1 cellular context compared by ENCODE assay signal in the genomic region with DNA sequence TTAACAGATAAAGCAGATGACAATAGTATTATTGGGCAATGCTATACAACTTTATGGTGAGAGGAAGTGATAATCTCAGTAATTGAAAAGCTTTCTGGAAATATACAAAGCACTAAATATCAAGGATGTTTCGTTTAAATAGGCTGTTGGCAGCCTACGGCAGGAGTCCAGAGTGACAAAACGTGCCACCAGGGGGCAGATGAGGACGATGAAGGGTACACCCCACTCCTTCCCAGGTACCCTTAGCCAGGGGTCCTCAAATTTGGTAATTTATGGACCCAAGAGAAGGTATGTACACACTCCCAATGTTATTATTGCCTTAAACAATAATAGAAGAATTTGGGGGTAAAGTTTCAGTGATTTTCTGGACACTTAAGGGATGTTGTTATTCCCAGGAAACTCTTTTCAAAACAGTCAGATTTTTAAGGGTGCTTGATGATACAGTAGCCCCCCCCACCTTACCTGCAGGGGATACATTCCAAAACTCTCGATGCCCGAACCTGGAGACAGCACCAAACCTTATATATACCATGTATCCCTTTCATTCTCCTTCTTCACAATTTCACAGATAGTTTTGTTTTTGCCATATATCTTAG.
TF ChIP-seq lines count a peak whose summit lies in the region.

No MANE protein-coding gene starts in this region.

TF ChIP-seq in HCT116, 20 proteins besides CTCF, POLR2A, EP300 and RAD21 (continued from another document):
- TF ChIP-seq, protein P1, sequence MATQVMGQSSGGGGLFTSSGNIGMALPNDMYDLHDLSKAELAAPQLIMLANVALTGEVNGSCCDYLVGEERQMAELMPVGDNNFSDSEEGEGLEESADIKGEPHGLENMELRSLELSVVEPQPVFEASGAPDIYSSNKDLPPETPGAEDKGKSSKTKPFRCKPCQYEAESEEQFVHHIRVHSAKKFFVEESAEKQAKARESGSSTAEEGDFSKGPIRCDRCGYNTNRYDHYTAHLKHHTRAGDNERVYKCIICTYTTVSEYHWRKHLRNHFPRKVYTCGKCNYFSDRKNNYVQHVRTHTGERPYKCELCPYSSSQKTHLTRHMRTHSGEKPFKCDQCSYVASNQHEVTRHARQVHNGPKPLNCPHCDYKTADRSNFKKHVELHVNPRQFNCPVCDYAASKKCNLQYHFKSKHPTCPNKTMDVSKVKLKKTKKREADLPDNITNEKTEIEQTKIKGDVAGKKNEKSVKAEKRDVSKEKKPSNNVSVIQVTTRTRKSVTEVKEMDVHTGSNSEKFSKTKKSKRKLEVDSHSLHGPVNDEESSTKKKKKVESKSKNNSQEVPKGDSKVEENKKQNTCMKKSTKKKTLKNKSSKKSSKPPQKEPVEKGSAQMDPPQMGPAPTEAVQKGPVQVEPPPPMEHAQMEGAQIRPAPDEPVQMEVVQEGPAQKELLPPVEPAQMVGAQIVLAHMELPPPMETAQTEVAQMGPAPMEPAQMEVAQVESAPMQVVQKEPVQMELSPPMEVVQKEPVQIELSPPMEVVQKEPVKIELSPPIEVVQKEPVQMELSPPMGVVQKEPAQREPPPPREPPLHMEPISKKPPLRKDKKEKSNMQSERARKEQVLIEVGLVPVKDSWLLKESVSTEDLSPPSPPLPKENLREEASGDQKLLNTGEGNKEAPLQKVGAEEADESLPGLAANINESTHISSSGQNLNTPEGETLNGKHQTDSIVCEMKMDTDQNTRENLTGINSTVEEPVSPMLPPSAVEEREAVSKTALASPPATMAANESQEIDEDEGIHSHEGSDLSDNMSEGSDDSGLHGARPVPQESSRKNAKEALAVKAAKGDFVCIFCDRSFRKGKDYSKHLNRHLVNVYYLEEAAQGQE (IDR thresholded peaks at IDR 0.05; ENCODE audit: low read depth): no peak
- TF ChIP-seq ZFX (IDR thresholded peaks at IDR 0.05): no peak
- TF ChIP-seq, protein P2, sequence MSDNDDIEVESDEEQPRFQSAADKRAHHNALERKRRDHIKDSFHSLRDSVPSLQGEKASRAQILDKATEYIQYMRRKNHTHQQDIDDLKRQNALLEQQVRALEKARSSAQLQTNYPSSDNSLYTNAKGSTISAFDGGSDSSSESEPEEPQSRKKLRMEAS (IDR thresholded peaks at IDR 0.05): no peak
- TF ChIP-seq ZNF274 (IDR thresholded peaks at IDR 0.05; ENCODE audit: low read depth, low read length): no peak
- no peak for TF ChIP-seq SP1 (IDR thresholded peaks at IDR 0.05; ENCODE audit: low read depth)
- TF ChIP-seq FOSL1 (IDR thresholded peaks at IDR 0.05; ENCODE audit: low read depth): no peak
- TF ChIP-seq SIN3A (IDR thresholded peaks at IDR 0.05; ENCODE audit: low read depth): no peak
- TF ChIP-seq CBX3 (IDR thresholded peaks at IDR 0.05; ENCODE audit: low read depth): no peak
- no peak for TF ChIP-seq YY1 (IDR thresholded peaks at IDR 0.05; ENCODE audit: extremely low read depth, insufficient replicate concordance, low read depth, low read length)
- TF ChIP-seq, protein P3, sequence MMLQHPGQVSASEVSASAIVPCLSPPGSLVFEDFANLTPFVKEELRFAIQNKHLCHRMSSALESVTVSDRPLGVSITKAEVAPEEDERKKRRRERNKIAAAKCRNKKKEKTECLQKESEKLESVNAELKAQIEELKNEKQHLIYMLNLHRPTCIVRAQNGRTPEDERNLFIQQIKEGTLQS (IDR thresholded peaks at IDR 0.05): no peak
- TF ChIP-seq EZH2 (IDR thresholded peaks at IDR 0.05): no peak
- no peak for TF ChIP-seq CEBPB (IDR thresholded peaks at IDR 0.05; ENCODE audit: low read depth)
